Comparison of ENCODE assay signal across 23 cellular contexts in genomic region chr18:6366776-6367175, GRCh38.
"Had no signal": no experiment of that assay in that cellular context is flagged by ENCODE, and none has a peak within 500 bp of the region (broad histone marks: within the 10 kb centered on the region; RNA-seq: fewer than 3 reads in every experiment).

No MANE protein-coding gene starts in this region.

- H3K27me3 ChIP-seq: body of pancreas, cardiac muscle cell, pancreas, right atrium auricular region, thyroid gland, upper lobe of right lung had no signal

- H3K27ac ChIP-seq: body of pancreas, lower lobe of right lung, pancreas, psoas muscle, right atrium auricular region, thyroid gland, upper lobe of right lung, WERI-Rb-1 had no signal

- H3K36me3 Mint-ChIP-seq: activated naive CD4-positive, alpha-beta T cell treated with anti-CD3 and anti-CD28 coated beads, Interleukin-2, amount 50 U/mL, for 24 hours had no signal

- H3K9me3 Mint-ChIP-seq: activated naive CD4-positive, alpha-beta T cell treated with anti-CD3 and anti-CD28 coated beads, Interleukin-2, amount 50 U/mL, for 24 hours had no signal

- H3K36me3 ChIP-seq: cardiac muscle cell, lower lobe of right lung, pancreas, right atrium auricular region, thyroid gland, upper lobe of right lung, WERI-Rb-1 had no signal

- H3K4me1 Mint-ChIP-seq: activated naive CD4-positive, alpha-beta T cell treated with anti-CD3 and anti-CD28 coated beads, Interleukin-2, amount 50 U/mL, for 24 hours; nephron progenitor cell had no signal

- H3K4me3 Mint-ChIP-seq: activated naive CD4-positive, alpha-beta T cell treated with anti-CD3 and anti-CD28 coated beads, Interleukin-2, amount 50 U/mL, for 24 hours; nephron progenitor cell had no signal

- H3K27me3 Mint-ChIP-seq: activated naive CD4-positive, alpha-beta T cell treated with anti-CD3 and anti-CD28 coated beads, Interleukin-2, amount 50 U/mL, for 24 hours had no signal

- H3K4me3 ChIP-seq: body of pancreas, cardiac muscle cell, lower lobe of right lung, mucosa of descending colon, pancreas, psoas muscle, right atrium auricular region, thyroid gland, upper lobe of right lung had no signal

- H3K27ac Mint-ChIP-seq: activated naive CD4-positive, alpha-beta T cell treated with anti-CD3 and anti-CD28 coated beads, Interleukin-2, amount 50 U/mL, for 24 hours; nephron progenitor cell had no signal

- ATAC-seq: body of pancreas; left cardiac atrium; lower lobe of right lung; mucosa of descending colon; pancreas; psoas muscle; stimulated activated naive CD8-positive, alpha-beta T cell treated with anti-CD3 and anti-CD28 coated beads, Interleukin-15, Interleukin-2, amounts not matched to agents 100 U/mL and 50 U/mL, for 24 hours; upper lobe of right lung had no signal

- H3K4me1 ChIP-seq: psoas muscle had no signal

- H3K9me3 ChIP-seq: body of pancreas, lower lobe of right lung, mucosa of descending colon, pancreas, psoas muscle, right atrium auricular region, thyroid gland, upper lobe of right lung had no signal

- DNase-seq: activated CD4-positive, alpha-beta T cell treated with anti-CD3 and anti-CD28 coated beads for 1 hour; activated gamma-delta T cell treated with Interleukin-2 at 50 U/mL for 16 hours; activated T-cell treated with anti-CD3 and anti-CD28 coated beads, Interleukin-2, amount 50 U/mL, for 1 hour; anterior cingulate cortex; body of pancreas; foreskin fibroblast; islet precursor cell; left cardiac atrium; lower lobe of right lung; mesendoderm; mucosa of descending colon; nephron progenitor cell; pancreas; psoas muscle; stimulated activated CD4-positive, alpha-beta T cell treated with anti-CD3 and anti-CD28 coated beads, Interleukin-12 subunit alpha, Interleukin-12 subunit beta, amount 100 ng/mL, for 4 hours; stimulated activated CD4-positive, alpha-beta T cell treated with anti-CD3 and anti-CD28 coated beads, Interleukin-4, amount 100 ng/mL, for 4 hours; stimulated activated naive CD8-positive, alpha-beta T cell treated with anti-CD3 and anti-CD28 coated beads, Interleukin-15, Interleukin-2, amounts not matched to agents 100 U/mL and 50 U/mL, for 24 hours; thyroid gland; upper lobe of right lung; WERI-Rb-1 had no signal
